Comparison of ENCODE assay signal across 8 cellular contexts in the genomic region with DNA sequence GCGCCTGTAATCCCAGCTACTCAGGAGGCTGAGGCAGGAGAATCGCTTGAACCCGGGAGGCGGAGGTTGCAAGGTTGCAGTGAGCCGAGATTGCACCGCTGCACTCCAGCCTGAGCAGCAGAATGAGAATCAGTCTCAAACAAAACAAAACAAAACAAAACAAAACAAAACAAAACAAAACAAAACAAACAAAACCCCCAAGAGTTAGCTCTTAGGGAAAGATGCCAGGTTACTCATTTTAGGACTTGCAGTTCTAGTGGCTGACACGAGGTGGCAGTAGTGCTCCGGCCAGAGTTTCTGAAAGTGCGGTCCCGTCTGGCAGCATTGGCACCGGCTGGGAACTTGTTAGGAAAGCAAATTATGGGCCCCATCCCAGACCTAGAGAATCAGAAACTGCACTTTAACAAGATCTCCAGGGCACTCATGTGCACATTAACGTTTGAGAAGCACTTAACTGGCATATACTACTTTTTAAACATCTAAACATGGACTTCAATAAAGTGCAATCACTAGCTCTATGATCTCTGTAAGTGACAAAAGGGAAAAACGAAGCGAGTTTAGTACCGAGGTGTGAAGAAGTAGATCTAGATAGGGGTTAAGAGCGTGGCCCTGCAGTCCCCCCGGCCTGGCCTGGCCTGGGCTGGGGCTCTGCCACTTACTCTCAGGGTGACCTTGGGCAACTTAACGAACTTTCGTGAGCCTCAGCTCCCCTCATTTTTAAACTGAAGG.
A peak's percentile ranks its signal among the peaks of the same experiment; 100 is the strongest.
DNase-seq lines count a peak whose midpoint lies in the region; ATAC-seq lines count a peak whose summit lies in the region.

No MANE protein-coding gene starts in this region.

- DNase-seq in NCI-H2081 (lab: John Stamatoyannopoulos, UW) = peak; percentile 25 to 31
- DNase-seq in NCI-H2081 treated with DMSO at 0.1 percent for 48 hours (lab: John Stamatoyannopoulos, UW) = no peak
- peak; percentile 34 for DNase-seq in NCI-H2029 (lab: John Stamatoyannopoulos, UW)
- peak; percentile 58 for DNase-seq in activated CD4-positive, CD25-positive, alpha-beta regulatory T cell treated with anti-CD3 and anti-CD28 coated beads, Interleukin-2, amount 50 U/mL, for 16 hours (ENCODE audit: low read depth, low spot score)
- peak; percentile 73 for DNase-seq in central memory CD4-positive, alpha-beta T cell
- peak; percentile 87 for DNase-seq in left kidney (ENCODE audit: low read depth, low spot score)
- peak; percentile 81 to 83 for DNase-seq in stimulated activated CD4-positive, alpha-beta T cell treated with anti-CD3 and anti-CD28 coated beads, Interleukin-2, amount 100 ng/mL, for 48 hours

- no peak for ATAC-seq in GM21825 (IDR thresholded peaks at IDR 0.05; ENCODE audit: unreplicated experiment)
